Comparison of ENCODE assay signal across 19 cellular contexts in genomic region chr20:2315440-2315778, GRCh38. TPM values are rescaled to one million over a fixed set of nuclear protein-coding genes. Genes with fewer than 3 reads are reported as not detected.
"Had no signal": no experiment of that assay in that cellular context is flagged by ENCODE, and none has a peak within 500 bp of the region (broad histone marks: within the 10 kb centered on the region; RNA-seq: fewer than 3 reads in every experiment).

No MANE protein-coding gene starts in this region.

- H3K4me3 Mint-ChIP-seq: activated naive CD8-positive, alpha-beta T cell treated with anti-CD3 and anti-CD28 coated beads, Interleukin-2, amount 50 U/mL, for 24 hours; activated T-helper 17 cell treated with anti-CD3 and anti-CD28 coated beads, Interleukin-2, amount 50 U/mL, for 72 hours; effector memory CD8-positive, alpha-beta T cell; memory B cell; nephron progenitor cell; T-helper 17 cell had no signal

- H3K27ac Mint-ChIP-seq: activated naive CD8-positive, alpha-beta T cell treated with anti-CD3 and anti-CD28 coated beads, Interleukin-2, amount 50 U/mL, for 24 hours; activated T-helper 17 cell treated with anti-CD3 and anti-CD28 coated beads, Interleukin-2, amount 50 U/mL, for 72 hours; effector memory CD8-positive, alpha-beta T cell; memory B cell; nephron progenitor cell; T-helper 17 cell had no signal

- H3K9me3 ChIP-seq: breast epithelium, psoas muscle, right lobe of liver, stomach, thoracic aorta had no signal

- H3K4me3 ChIP-seq: breast epithelium, left ventricle myocardium inferior, psoas muscle, right lobe of liver, stomach, thoracic aorta had no signal

- H3K27me3 ChIP-seq: breast epithelium, right lobe of liver, stomach had no signal

- H3K4me1 ChIP-seq: breast epithelium, left ventricle myocardium inferior, psoas muscle, stomach had no signal

- H3K36me3 Mint-ChIP-seq: memory B cell had no signal

- H3K27ac ChIP-seq: breast epithelium, left ventricle myocardium inferior, psoas muscle, thoracic aorta, WERI-Rb-1 had no signal

- DNase-seq: activated CD4-positive, alpha-beta T cell treated with anti-CD3 and anti-CD28 coated beads, Interleukin-2, amount 50 U/mL, for 48 hours; activated naive CD4-positive, alpha-beta T cell treated with Interleukin-2 at 50 U/mL for 16 hours; activated naive CD8-positive, alpha-beta T cell treated with anti-CD3 and anti-CD28 coated beads, Interleukin-2, amount 50 U/mL, for 24 hours; dermis blood vessel endothelial cell; effector memory CD8-positive, alpha-beta T cell; nephron progenitor cell; right lobe of liver; stimulated activated CD4-positive, alpha-beta T cell treated with anti-CD3 and anti-CD28 coated beads, Interleukin-1b, Interleukin-23, amount 100 ng/mL, for 48 hours; stomach; T-helper 17 cell; WERI-Rb-1 had no signal

- H3K4me1 Mint-ChIP-seq: activated naive CD8-positive, alpha-beta T cell treated with anti-CD3 and anti-CD28 coated beads, Interleukin-2, amount 50 U/mL, for 24 hours; activated T-helper 17 cell treated with anti-CD3 and anti-CD28 coated beads, Interleukin-2, amount 50 U/mL, for 72 hours; memory B cell; T-helper 17 cell had no signal

- H3K36me3 ChIP-seq: breast epithelium, left ventricle myocardium inferior, right lobe of liver, stomach, thoracic aorta, WERI-Rb-1 had no signal

- H3K9me3 Mint-ChIP-seq: activated T-helper 17 cell treated with anti-CD3 and anti-CD28 coated beads, Interleukin-2, amount 50 U/mL, for 72 hours; effector memory CD8-positive, alpha-beta T cell had no signal

- ATAC-seq: activated naive CD8-positive, alpha-beta T cell treated with anti-CD3 and anti-CD28 coated beads, Interleukin-2, amount 50 U/mL, for 24 hours; activated T-helper 17 cell treated with anti-CD3 and anti-CD28 coated beads, Interleukin-2, amount 50 U/mL, for 72 hours; effector memory CD8-positive, alpha-beta T cell; T-helper 17 cell had no signal

RNA-seq across cellular contexts. Expression of gene TGM3, which starts 19.6 kb away (rescaled TPM):
- total RNA-seq: aorta, breast epithelium, dermis blood vessel endothelial cell, left ventricle myocardium inferior, osteocyte, stomach, T-helper 17 cell had no signal
